In the genomic region with DNA sequence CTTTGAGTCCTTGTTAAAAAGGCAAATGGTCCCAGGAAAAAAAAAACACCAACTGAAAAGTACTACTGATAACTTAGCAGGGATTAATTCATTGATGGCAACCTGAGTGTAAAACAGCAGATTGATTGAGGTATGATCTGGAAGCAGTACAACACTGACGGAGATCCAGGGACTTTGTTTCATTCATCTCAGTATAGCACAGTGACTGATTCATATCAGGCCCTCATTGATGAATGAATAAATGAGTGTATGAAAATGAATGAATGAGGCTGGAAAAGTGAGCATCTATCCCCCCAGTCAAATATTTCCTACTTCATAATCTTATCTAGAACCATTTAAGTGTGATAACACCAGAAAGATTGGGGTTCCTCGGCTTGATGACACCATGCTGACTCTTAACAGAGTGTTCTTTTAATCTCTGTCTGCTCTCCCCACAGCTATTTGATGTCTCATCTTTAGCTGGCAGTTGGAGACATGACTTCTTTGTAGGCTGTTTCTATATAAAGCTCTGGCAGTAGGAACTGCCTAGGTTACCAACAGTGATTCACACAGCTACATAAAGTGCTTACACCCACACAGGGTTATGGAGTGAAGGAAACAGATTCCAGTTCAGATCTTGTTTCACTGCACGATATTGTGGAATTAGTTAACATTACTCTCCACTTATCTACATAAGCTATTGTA, we compare ENCODE assay signal across 10 cellular contexts. TPM values are rescaled to one million over a fixed set of nuclear protein-coding genes. Genes with fewer than 3 reads are reported as not detected.
DNase-seq lines count a peak whose midpoint lies in the region; ATAC-seq and TF ChIP-seq lines count a peak whose summit lies in the region.
"Had no signal": no experiment of that assay in that cellular context is flagged by ENCODE, and none has a peak within 500 bp of the region (broad histone marks: within the 10 kb centered on the region; RNA-seq: fewer than 3 reads in every experiment).

No MANE protein-coding gene starts in this region.

- H3K27ac Mint-ChIP-seq in activated CD8-positive, alpha-beta memory T cell treated with anti-CD3 and anti-CD28 coated beads, Interleukin-2, amount 10 ng/mL, durations not matched to agents 7 days and 5 days, result no peak overlapping the region
- H3K27ac Mint-ChIP-seq: activated naive CD8-positive, alpha-beta T cell; T-helper 2 cell treated with Interferon-gamma antibody and Interleukin-4, amounts not matched to agents 5 μg/mL and 100 μg/mL, for 36 hours had no signal

- H3K9me3 ChIP-seq in MG63 (no peaks in the 10 kb centered on the region), vagina (no peaks in the 10 kb centered on the region), lower lobe of right lung (no peaks in the 10 kb centered on the region)

- H3K4me1 ChIP-seq in vagina (no peaks in the 10 kb centered on the region), lower lobe of right lung (no peaks in the 10 kb centered on the region)

- TF ChIP-seq CTCF in epithelial cell of esophagus (IDR thresholded peaks at IDR 0.05; ENCODE audit: insufficient read depth, low read depth, low read length, missing control alignments) (no peak), vagina (IDR thresholded peaks at IDR 0.05) (no peak), lower lobe of right lung (IDR thresholded peaks at IDR 0.05) (no peak)

- intact Hi-C loops in vagina (cut with DNase I) (no loop called here), lower lobe of right lung (cut with DNase I) (no loop called here)

- H3K4me1 Mint-ChIP-seq in activated CD8-positive, alpha-beta memory T cell treated with anti-CD3 and anti-CD28 coated beads, Interleukin-2, amount 10 ng/mL, durations not matched to agents 7 days and 5 days, result no peaks in the 10 kb centered on the region

- DNase-seq in EL (peak; percentile 80), MG63 (peak; percentile 48), epithelial cell of esophagus (ENCODE audit: low read depth) (peak; percentile 89), occipital lobe (lab: John Stamatoyannopoulos, UW) (peak; percentile 1), vagina (ENCODE audit: extremely low spot score in 2 of 2) (no peak), lower lobe of right lung (no peak)
- no peak for DNase-seq in activated CD8-positive, alpha-beta memory T cell treated with anti-CD3 and anti-CD28 coated beads, Interleukin-2, amount 10 ng/mL, durations not matched to agents 7 days and 5 days
- DNase-seq: NCI-H2107 had no signal

- H3K4me3 ChIP-seq in MG63, result no peak overlapping the region
- H3K4me3 ChIP-seq in epithelial cell of esophagus (ENCODE audit: low read length), result no peak overlapping the region
- H3K4me3 ChIP-seq in vagina, result no peak overlapping the region
- no peak overlapping the region for H3K4me3 ChIP-seq in lower lobe of right lung

- H3K27ac ChIP-seq in vagina (no peak overlapping the region), lower lobe of right lung (no peak overlapping the region)

- ATAC-seq in lower lobe of right lung, result no peak
- ATAC-seq in activated CD8-positive, alpha-beta memory T cell treated with anti-CD3 and anti-CD28 coated beads, Interleukin-2, amount 10 ng/mL, durations not matched to agents 7 days and 5 days, result no peak

- CTCF ChIA-PET in activated CD8-positive, alpha-beta memory T cell treated with anti-CD3 and anti-CD28 coated beads, Interleukin-2, amount 10 ng/mL, durations not matched to agents 7 days and 5 days (lab: Charles Lee), result no interaction called here

- no peaks in the 10 kb centered on the region for H3K27me3 Mint-ChIP-seq in activated CD8-positive, alpha-beta memory T cell treated with anti-CD3 and anti-CD28 coated beads, Interleukin-2, amount 10 ng/mL, durations not matched to agents 7 days and 5 days
- H3K27me3 Mint-ChIP-seq: activated naive CD8-positive, alpha-beta T cell had no signal

- no peaks in the 10 kb centered on the region for H3K9me3 Mint-ChIP-seq in activated CD8-positive, alpha-beta memory T cell treated with anti-CD3 and anti-CD28 coated beads, Interleukin-2, amount 10 ng/mL, durations not matched to agents 7 days and 5 days (ENCODE audit: low read depth)
- H3K9me3 Mint-ChIP-seq: T-helper 2 cell treated with Interferon-gamma antibody and Interleukin-4, amounts not matched to agents 5 μg/mL and 100 μg/mL, for 36 hours had no signal

- H3K36me3 ChIP-seq in MG63, result no peaks in the 10 kb centered on the region
- H3K36me3 ChIP-seq in vagina, result no peaks in the 10 kb centered on the region
- no peaks in the 10 kb centered on the region for H3K36me3 ChIP-seq in lower lobe of right lung

- H3K27me3 ChIP-seq in MG63 (no peaks in the 10 kb centered on the region), vagina (no peaks in the 10 kb centered on the region), lower lobe of right lung (ENCODE audit: low read depth) (no peaks in the 10 kb centered on the region)

- no peaks in the 10 kb centered on the region for H3K36me3 Mint-ChIP-seq in activated CD8-positive, alpha-beta memory T cell treated with anti-CD3 and anti-CD28 coated beads, Interleukin-2, amount 10 ng/mL, durations not matched to agents 7 days and 5 days
- H3K36me3 Mint-ChIP-seq: activated naive CD8-positive, alpha-beta T cell had no signal

- no peak overlapping the region for H3K4me3 Mint-ChIP-seq in activated CD8-positive, alpha-beta memory T cell treated with anti-CD3 and anti-CD28 coated beads, Interleukin-2, amount 10 ng/mL, durations not matched to agents 7 days and 5 days
- H3K4me3 Mint-ChIP-seq: activated naive CD8-positive, alpha-beta T cell; T-helper 2 cell treated with Interferon-gamma antibody and Interleukin-4, amounts not matched to agents 5 μg/mL and 100 μg/mL, for 36 hours had no signal

- TF ChIP-seq POLR2A in vagina (IDR thresholded peaks at IDR 0.05), result no peak

RNA-seq across cellular contexts. Expression of a gene that starts 18.6 kb away (rescaled TPM):
- total RNA-seq in MG63 (2014; rRNA removed; shearing (Covaris generic); ENCODE audit: low replicate concordance), result 0.30 TPM in 1 of 2 replicates, not detected in the other
- total RNA-seq in occipital lobe (1.2 TPM), vagina (5.6 TPM), lower lobe of right lung (15.4 TPM)
- total RNA-seq in activated CD8-positive, alpha-beta memory T cell treated with anti-CD3 and anti-CD28 coated beads, Interleukin-2, amount 10 ng/mL, durations not matched to agents 7 days and 5 days, result not detected

Comparison
In these comparisons a context has a peak if more than half of its experiments do, and no peak if none do; other contexts are left out.
1. DNase-seq: peak in EL (single experiment), MG63 (single experiment), epithelial cell of esophagus (single experiment) and occipital lobe (single experiment); none in vagina (0 of 2), lower lobe of right lung (single experiment) and activated CD8-positive, alpha-beta memory T cell treated with anti-CD3 and anti-CD28 coated beads, Interleukin-2, amount 10 ng/mL, durations not matched to agents 7 days and 5 days (single experiment).